19 cellular contexts compared by ENCODE assay signal in genomic region chr18:10475633-10476388, GRCh38. TPM values are rescaled to one million over a fixed set of nuclear protein-coding genes. Genes with fewer than 3 reads are reported as not detected.
DNase-seq lines count a peak whose midpoint lies in the region; ATAC-seq, FAIRE-seq and TF ChIP-seq lines count a peak whose summit lies in the region.
"Had no signal": no experiment of that assay in that cellular context is flagged by ENCODE, and none has a peak within 500 bp of the region (broad histone marks: within the 10 kb centered on the region; RNA-seq: fewer than 3 reads in every experiment).

No MANE protein-coding gene starts in this region.

- no peaks in the 10 kb centered on the region for H3K27me3 ChIP-seq in Karpas-422 (ENCODE audit: low read length)
- H3K27me3 ChIP-seq in astrocyte (ENCODE audit: insufficient read depth, low read length), result peaks cover 2% of the 10 kb centered on the region
- H3K27me3 ChIP-seq: heart right ventricle, MG63 had no signal

- H3K4me1 Mint-ChIP-seq in astrocyte (ENCODE audit: low read depth, unreplicated experiment) (no peaks in the 10 kb centered on the region), memory B cell (peaks cover 16% of the 10 kb centered on the region)
- no peaks in the 10 kb centered on the region for H3K4me1 Mint-ChIP-seq in activated CD4-positive, alpha-beta T cell treated with anti-CD3 and anti-CD28 coated beads, Interleukin-2, amount 10 ng/mL, durations not matched to agents 24 days and 14 days

- H3K36me3 ChIP-seq in Karpas-422 (ENCODE audit: insufficient read depth, low read length), result no peaks in the 10 kb centered on the region
- no peaks in the 10 kb centered on the region for H3K36me3 ChIP-seq in astrocyte (ENCODE audit: insufficient read depth, low read length)
- H3K36me3 ChIP-seq: HAP-1, MG63 had no signal

- H3K27me3 Mint-ChIP-seq in astrocyte (ENCODE audit: low read depth, unreplicated experiment), result peaks cover 7% of the 10 kb centered on the region
- H3K27me3 Mint-ChIP-seq in memory B cell, result no peaks in the 10 kb centered on the region
- H3K27me3 Mint-ChIP-seq in activated CD4-positive, alpha-beta T cell treated with anti-CD3 and anti-CD28 coated beads, Interleukin-2, amount 10 ng/mL, durations not matched to agents 24 days and 14 days, result peaks cover 10% of the 10 kb centered on the region
- H3K27me3 Mint-ChIP-seq: progenitor cell of endocrine pancreas had no signal

- H3K9me3 Mint-ChIP-seq in astrocyte (ENCODE audit: unreplicated experiment) (peaks cover 3% of the 10 kb centered on the region), memory B cell (no peaks in the 10 kb centered on the region)
- H3K9me3 Mint-ChIP-seq in activated CD4-positive, alpha-beta T cell treated with anti-CD3 and anti-CD28 coated beads, Interleukin-2, amount 10 ng/mL, durations not matched to agents 24 days and 14 days, result no peaks in the 10 kb centered on the region

- H3K4me3 Mint-ChIP-seq in astrocyte (ENCODE audit: unreplicated experiment) (no peak overlapping the region), memory B cell (peak overlapping the region; percentile 41)
- H3K4me3 Mint-ChIP-seq in activated CD4-positive, alpha-beta T cell treated with anti-CD3 and anti-CD28 coated beads, Interleukin-2, amount 10 ng/mL, durations not matched to agents 24 days and 14 days, result no peak overlapping the region

- no peak overlapping the region for H3K27ac Mint-ChIP-seq in astrocyte (ENCODE audit: unreplicated experiment)
- no peak overlapping the region for H3K27ac Mint-ChIP-seq in memory B cell
- no peak overlapping the region for H3K27ac Mint-ChIP-seq in activated CD4-positive, alpha-beta T cell treated with anti-CD3 and anti-CD28 coated beads, Interleukin-2, amount 10 ng/mL, durations not matched to agents 24 days and 14 days
- H3K27ac Mint-ChIP-seq: progenitor cell of endocrine pancreas had no signal

- peak overlapping the region; percentile 13; the same call in 1 of the 2 replicates for H2AFZ ChIP-seq in Karpas-422 (ENCODE audit: low read length)
- peak overlapping the region; percentile 24 for H2AFZ ChIP-seq in astrocyte (ENCODE audit: low read depth, low read length)

- H3K27ac ChIP-seq in Karpas-422 (ENCODE audit: low read length) (peak overlapping the region; percentile 46; the same call in 1 of the 2 replicates), astrocyte (ENCODE audit: low read depth, low read length) (no peak overlapping the region), temporal lobe (ENCODE audit: low read depth, low read length) (peak overlapping the region; percentile 69)
- H3K27ac ChIP-seq: C4-2B had no signal

- H3K79me2 ChIP-seq in Karpas-422 (ENCODE audit: low read length) (no peaks in the 10 kb centered on the region), astrocyte (ENCODE audit: insufficient read depth, low read length) (no peaks in the 10 kb centered on the region)

- no peaks in the 10 kb centered on the region for H3K9me3 ChIP-seq in Karpas-422 (ENCODE audit: low read length)
- H3K9me3 ChIP-seq in astrocyte (ENCODE audit: insufficient read depth, low read depth, low read length), result no peaks in the 10 kb centered on the region
- H3K9me3 ChIP-seq: HAP-1, heart right ventricle, MG63 had no signal

- peak; percentile 22 for ATAC-seq in memory B cell (ENCODE audit: low read depth)
- ATAC-seq: esophagus mucosa, heart right ventricle had no signal

- no peak for TF ChIP-seq CTCF in astrocyte (IDR thresholded peaks at IDR 0.05; ENCODE audit: insufficient read depth, low read depth, low read length)

- H3K36me3 Mint-ChIP-seq in astrocyte (ENCODE audit: low read depth, unreplicated experiment) (peaks cover 1% of the 10 kb centered on the region), memory B cell (no peaks in the 10 kb centered on the region)
- H3K36me3 Mint-ChIP-seq in activated CD4-positive, alpha-beta T cell treated with anti-CD3 and anti-CD28 coated beads, Interleukin-2, amount 10 ng/mL, durations not matched to agents 24 days and 14 days (ENCODE audit: low read depth), result no peaks in the 10 kb centered on the region

- peak overlapping the region; percentile 50 for H3K9ac ChIP-seq in Karpas-422 (ENCODE audit: low read length)
- no peak overlapping the region for H3K9ac ChIP-seq in astrocyte (ENCODE audit: low read length)

- intact Hi-C loops in activated CD4-positive, alpha-beta T cell treated with anti-CD3 and anti-CD28 coated beads, Interleukin-2, amount 10 ng/mL, durations not matched to agents 24 days and 14 days (cut with micrococcal nuclease), result no loop called here

- no peaks in the 10 kb centered on the region for H3K9me2 ChIP-seq in Karpas-422 (replicated peaks; ENCODE audit: insufficient read depth, low read length)

- peaks cover 61% of the 10 kb centered on the region for H3K4me1 ChIP-seq in Karpas-422 (ENCODE audit: low read length)
- H3K4me1 ChIP-seq in astrocyte (ENCODE audit: insufficient read depth, low read length), result peaks cover 3% of the 10 kb centered on the region
- H3K4me1 ChIP-seq: HAP-1 had no signal

- H4K20me1 ChIP-seq in Karpas-422 (ENCODE audit: insufficient read depth, low read depth, low read length) (no peaks in the 10 kb centered on the region), astrocyte (ENCODE audit: insufficient read depth, low read length) (no peaks in the 10 kb centered on the region)

- H3K4me3 ChIP-seq in Karpas-422 (ENCODE audit: low read length) (peak overlapping the region; percentile 52), astrocyte (ENCODE audit: insufficient read depth, low read depth, low read length) (no peak overlapping the region)
- H3K4me3 ChIP-seq: HAP-1, heart right ventricle, MG63 had no signal

- no peak for FAIRE-seq in astrocyte (lab: Jason Lieb, UNC)
- FAIRE-seq: HTR-8/SVneo had no signal

- H3K4me2 ChIP-seq in Karpas-422 (ENCODE audit: low read depth, low read length, poor library complexity, severe bottlenecking), result peak overlapping the region; percentile 78
- H3K4me2 ChIP-seq in astrocyte (ENCODE audit: low read length), result peak overlapping the region; percentile 64

- DNase-seq in Karpas-422, result peak; percentile 79
- no peak for DNase-seq in astrocyte (ENCODE audit: low read depth)
- DNase-seq in memory B cell (ENCODE audit: low spot score in 2 of 2), result no peak
- no peak for DNase-seq in activated CD4-positive, alpha-beta T cell treated with anti-CD3 and anti-CD28 coated beads, Interleukin-2, amount 10 ng/mL, durations not matched to agents 24 days and 14 days
- no peak for DNase-seq in NCI-H2171 (lab: John Stamatoyannopoulos, UW)
- no peak for DNase-seq in NCI-H1694 (lab: John Stamatoyannopoulos, UW)
- DNase-seq: activated gamma-delta T cell, heart right ventricle, kidney glomerular epithelial cell, MG63, NCI-H2081 treated with DMSO at 0.1 percent for 48 hours had no signal

RNA-seq across cellular contexts. Expression of gene APCDD1, which starts 21.4 kb away (rescaled TPM):
- not detected in 2 replicates for total RNA-seq in Karpas-422 (2014; rRNA removed; shearing (Covaris generic); ENCODE audit: low replicate concordance)
- 4.4 and 5.4 TPM in 2 replicates for total RNA-seq in astrocyte
- total RNA-seq in temporal lobe, result 9.8 TPM
- not detected in 2 replicates for total RNA-seq in activated CD4-positive, alpha-beta T cell treated with anti-CD3 and anti-CD28 coated beads, Interleukin-2, amount 10 ng/mL, durations not matched to agents 24 days and 14 days
- total RNA-seq: dermis microvascular lymphatic vessel endothelial cell; T-helper 1 cell treated with Interleukin-12 subunit alpha and Interleukin-12 subunit beta and Interleukin-4 antibody, amounts not matched to agents 30 ng/mL and 1 ng/mL, for 36 hours had no signal

RNA-seq across cellular contexts. Expression of gene NAPG, which starts 50.0 kb away (rescaled TPM):
- total RNA-seq in Karpas-422 (2014; rRNA removed; shearing (Covaris generic); ENCODE audit: low replicate concordance), result 33.4 and 50.4 TPM in 2 replicates
- total RNA-seq in astrocyte (30.8 and 33.2 TPM in 2 replicates), temporal lobe (45.5 TPM)
- 36.4 and 38.7 TPM in 2 replicates for total RNA-seq in activated CD4-positive, alpha-beta T cell treated with anti-CD3 and anti-CD28 coated beads, Interleukin-2, amount 10 ng/mL, durations not matched to agents 24 days and 14 days
